1 cellular context compared by ENCODE assay signal in the genomic region with DNA sequence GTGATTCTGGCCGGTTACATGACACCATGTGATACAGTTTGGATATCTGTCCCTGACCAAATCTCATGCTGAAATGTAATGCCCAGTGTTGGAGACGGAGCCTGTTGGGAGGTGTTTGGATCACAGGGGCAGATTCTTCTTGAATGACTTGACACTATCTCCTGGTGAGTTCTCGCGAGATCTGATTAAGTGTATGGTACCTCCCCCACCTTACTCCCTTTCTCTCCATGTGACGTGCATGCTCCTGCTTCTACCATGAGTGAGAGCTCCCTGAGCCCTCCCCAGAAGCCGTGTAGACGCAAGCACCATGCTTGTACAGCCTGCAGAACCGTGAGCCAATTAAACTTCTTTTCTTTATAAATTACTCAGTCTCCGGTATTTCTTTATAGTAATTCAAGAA.
TF ChIP-seq lines count a peak whose summit lies in the region.

No MANE protein-coding gene starts in this region.

TF ChIP-seq in H1, 55 proteins besides CTCF, POLR2A, EP300 and RAD21 (continued from another document):
- TF ChIP-seq, protein P1, sequence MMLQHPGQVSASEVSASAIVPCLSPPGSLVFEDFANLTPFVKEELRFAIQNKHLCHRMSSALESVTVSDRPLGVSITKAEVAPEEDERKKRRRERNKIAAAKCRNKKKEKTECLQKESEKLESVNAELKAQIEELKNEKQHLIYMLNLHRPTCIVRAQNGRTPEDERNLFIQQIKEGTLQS (IDR thresholded peaks at IDR 0.05; ENCODE audit: insufficient read depth, low read depth, low read length): no peak
- TF ChIP-seq SUZ12 (IDR thresholded peaks at IDR 0.05; ENCODE audit: low read length) (no peak), SIX5 (IDR thresholded peaks at IDR 0.05; ENCODE audit: low read depth, low read length) (no peak), MAX (IDR thresholded peaks at IDR 0.05) (0 out of 2 replicates have a peak, but pooled peaks have one; percentile 16), JUN (IDR thresholded peaks at IDR 0.05; ENCODE audit: low read depth, low read length) (no peak), JUND (IDR thresholded peaks at IDR 0.05; ENCODE audit: low read length) (no peak), SP2 (IDR thresholded peaks at IDR 0.05; ENCODE audit: low read length) (no peak), CHD2 (IDR thresholded peaks at IDR 0.05; ENCODE audit: low read length) (peak; percentile 58; the same call in 1 of the 2 replicates), RNF2 (IDR thresholded peaks at IDR 0.05; ENCODE audit: borderline replicate concordance, low read depth, low read length, missing control alignments, poor library complexity, severe bottlenecking) (no peak), TAF7 (optimal IDR thresholded peaks at IDR 0.05; ENCODE audit: borderline replicate concordance, low read depth, low read length) (no peak), CHD1 (IDR thresholded peaks at IDR 0.05; ENCODE audit: low read depth, low read length) (no peak), SIN3A (conservative IDR thresholded peaks at IDR 0.05 in 1 of 2, IDR thresholded peaks at IDR 0.05 in 1 of 2; ENCODE audit: low read depth in 1 of 2, low read length in 2 of 2) (no peak), BACH1 (IDR thresholded peaks at IDR 0.05; ENCODE audit: low read length) (no peak), BRCA1 (IDR thresholded peaks at IDR 0.05; ENCODE audit: low read depth, low read length) (no peak), YY1 (IDR thresholded peaks at IDR 0.05; ENCODE audit: low read depth, low read length) (no peak)
